ENCODE assay signal across 18 cellular contexts in genomic region chr1:12609469-12610003, GRCh38. TPM values are rescaled to one million over a fixed set of nuclear protein-coding genes. Genes with fewer than 3 reads are reported as not detected.
DNase-seq lines count a peak whose midpoint lies in the region; ATAC-seq, FAIRE-seq and TF ChIP-seq lines count a peak whose summit lies in the region.
"Had no signal": no experiment of that assay in that cellular context is flagged by ENCODE, and none has a peak within 500 bp of the region (broad histone marks: within the 10 kb centered on the region; RNA-seq: fewer than 3 reads in every experiment).

No MANE protein-coding gene starts in this region.

- peaks cover 11 to 51% of the 10 kb centered on the region in 2 experiments for H3K36me3 ChIP-seq in HepG2 (replicated peaks in 1 of 2; ENCODE audit: control insufficient read depth in 1 of 2, insufficient read depth in 2 of 2, low read length in 2 of 2)
- H3K36me3 ChIP-seq: WERI-Rb-1 had no signal

- H3K27ac ChIP-seq in HepG2 (ENCODE audit: extremely low read length, insufficient read depth, low read length), result peak overlapping the region; percentile 43
- H3K27ac ChIP-seq: coronary artery, WERI-Rb-1 had no signal

- TF ChIP-seq EP300 in HepG2 (IDR thresholded peaks at IDR 0.05; ENCODE audit: low read depth in 2 of 2, low read length in 2 of 2) (no peak), HepG2 (CRISPR knock-in tag; IDR thresholded peaks at IDR 0.05; ENCODE audit: borderline replicate concordance) (no peak)

- no peak overlapping the region for H3K4me3 ChIP-seq in HepG2 (replicated peaks in 1 of 3; ENCODE audit: insufficient read depth in 1 of 3, low read depth in 2 of 3, low read length in 3 of 3)
- H3K4me3 ChIP-seq: coronary artery had no signal

- intact Hi-C loops in HepG2 (cut with micrococcal nuclease; ENCODE audit: unreplicated experiment), result no loop called here

- H3K27me3 ChIP-seq in HepG2 (ENCODE audit: control insufficient read depth in 1 of 2, insufficient read depth in 2 of 2, low read length in 2 of 2), result no peaks in the 10 kb centered on the region

- ATAC-seq in T-cell (replicated peaks in 1 of 4), result no peak
- peak; percentile 12 for ATAC-seq in HepG2
- ATAC-seq in stimulated activated memory B cell treated with anti-CD40 and anti-IgM and Interleukin-4, amounts not matched to agents 10 μg/mL and 1 μg/mL and 100 μg/mL, for 72 hours, result peak; percentile 53
- no peak for ATAC-seq in GM18868 (IDR thresholded peaks at IDR 0.05; ENCODE audit: unreplicated experiment)

- no peak for TF ChIP-seq CTCF in HepG2 (CRISPR knock-in tag; IDR thresholded peaks at IDR 0.05)

- no peak overlapping the region for H3K9ac ChIP-seq in HepG2 (ENCODE audit: insufficient read depth, low read depth, low read length)

- DNase-seq in Caki2 (ENCODE audit: low read depth), result peak; percentile 47
- DNase-seq in T-cell, result no peak
- DNase-seq in HepG2 (ENCODE audit: low spot score), result no peak
- DNase-seq in activated CD8-positive, alpha-beta memory T cell treated with anti-CD3 and anti-CD28 coated beads, Interleukin-2, amount 50 U/mL, for 48 hours, result no peak
- DNase-seq in SHP77 treated with DMSO at 0.1 percent for 48 hours (lab: John Stamatoyannopoulos, UW), result no peak
- no peak for DNase-seq in GM19239 (ENCODE audit: insufficient read length, low spot score)
- DNase-seq: activated effector memory CD4-positive, alpha-beta T cell treated with anti-CD3 and anti-CD28 coated beads, Interleukin-2, amount 50 U/mL, for 16 hours; DND-41; glutamatergic neuron; mesenchymal stem cell; NCI-H1105; nucleus accumbens; WERI-Rb-1 had no signal

- peaks cover 63 to 82% (median 78%) of the 10 kb centered on the region in 3 donors for H3K4me1 Mint-ChIP-seq in T-cell
- peaks cover 8% of the 10 kb centered on the region for H3K4me1 Mint-ChIP-seq in stimulated activated memory B cell treated with anti-CD40 and anti-IgM and Interleukin-4, amounts not matched to agents 10 μg/mL and 1 μg/mL and 100 μg/mL, for 72 hours

- no peak for TF ChIP-seq RAD21 in HepG2 (CRISPR knock-in tag; IDR thresholded peaks at IDR 0.05)

- TF ChIP-seq POLR2A in HepG2 (IDR thresholded peaks at IDR 0.05; ENCODE audit: insufficient read depth in 1 of 2, low read depth in 2 of 2, low read length in 2 of 2), result peak in 1 of 2 experiments; percentile 72; a peak in 2 of 4 replicates

- no TSS peak for BruUV-seq in HepG2 (replicated peaks; lab: Mats Ljungman, UMichigan)

- peak overlapping the region; percentile 38 for H3K4me2 ChIP-seq in HepG2 (ENCODE audit: low read depth, low read length)

- peaks cover 70% of the 10 kb centered on the region for H3K79me2 ChIP-seq in HepG2 (ENCODE audit: insufficient read depth, low read length)

- peaks cover 0 to 3% (median 2%) of the 10 kb centered on the region in 3 donors for H3K9me3 Mint-ChIP-seq in T-cell
- H3K9me3 Mint-ChIP-seq in stimulated activated memory B cell treated with anti-CD40 and anti-IgM and Interleukin-4, amounts not matched to agents 10 μg/mL and 1 μg/mL and 100 μg/mL, for 72 hours, result peaks cover 8% of the 10 kb centered on the region

- peaks cover 94% of the 10 kb centered on the region for H3K4me1 ChIP-seq in HepG2 (ENCODE audit: insufficient read depth, low read length)

- in situ Hi-C loops in Caki2 (cut with HindIII; ENCODE audit: low pct_unique_long_range_greater_than_20kb, low sequenced_read_pairs) (no loop called here), HepG2 (cut with HindIII; ENCODE audit: extremely low pct_ligation_motif_present, low pct_unique_long_range_greater_than_20kb) (no loop called here)

- peaks cover 76% of the 10 kb centered on the region for H4K20me1 ChIP-seq in HepG2 (ENCODE audit: insufficient read depth, low read length)

- FAIRE-seq in HepG2 (lab: Jason Lieb, UNC) (no peak), GM19239 (lab: Jason Lieb, UNC) (no peak)
- FAIRE-seq: astrocyte had no signal

- POLR2A ChIA-PET in T-cell (lab: Charles Lee) (no interaction called here), HepG2 (lab: Yijun Ruan, JAX) (interaction anchor here (1.5 to 17.4 kb wide), 2 partner anchors 8 to 80 kb away, joined by 4 to 357 read pairs; partner anchors contain the start of gene DHRS3)

- no peak overlapping the region for H3K4me3 Mint-ChIP-seq in T-cell
- H3K4me3 Mint-ChIP-seq in stimulated activated memory B cell treated with anti-CD40 and anti-IgM and Interleukin-4, amounts not matched to agents 10 μg/mL and 1 μg/mL and 100 μg/mL, for 72 hours, result no peak overlapping the region

- no peaks in the 10 kb centered on the region for H3K27me3 Mint-ChIP-seq in T-cell
- peaks cover 41% of the 10 kb centered on the region for H3K27me3 Mint-ChIP-seq in stimulated activated memory B cell treated with anti-CD40 and anti-IgM and Interleukin-4, amounts not matched to agents 10 μg/mL and 1 μg/mL and 100 μg/mL, for 72 hours

- CTCF ChIA-PET in T-cell (lab: Charles Lee), result no interaction called here
- CTCF ChIA-PET in HepG2 (lab: Yijun Ruan, JAX; ENCODE audit: low intra/inter-chr PET ratio, low total read pairs), result no interaction called here

- H3K36me3 Mint-ChIP-seq in T-cell, result peaks cover 57% of the 10 kb centered on the region
- peaks cover 55% of the 10 kb centered on the region for H3K36me3 Mint-ChIP-seq in stimulated activated memory B cell treated with anti-CD40 and anti-IgM and Interleukin-4, amounts not matched to agents 10 μg/mL and 1 μg/mL and 100 μg/mL, for 72 hours

- peak overlapping the region; percentile 81 to 88 for H3K27ac Mint-ChIP-seq in T-cell
- no peak overlapping the region for H3K27ac Mint-ChIP-seq in stimulated activated memory B cell treated with anti-CD40 and anti-IgM and Interleukin-4, amounts not matched to agents 10 μg/mL and 1 μg/mL and 100 μg/mL, for 72 hours

- no peak overlapping the region for H2AFZ ChIP-seq in HepG2 (ENCODE audit: low read length)

- no peaks in the 10 kb centered on the region for H3K9me3 ChIP-seq in HepG2 (ENCODE audit: low read length)

- WGBS in HepG2 (ENCODE audit: low lambda C conversion rate), result 78% methylated on average over 5 of the region's 5 CpGs

TF ChIP-seq in HepG2, 621 proteins besides CTCF, POLR2A, EP300 and RAD21 (continues in another document):
- peak; percentile 87 for TF ChIP-seq AGO1 (IDR thresholded peaks at IDR 0.05; ENCODE audit: low read depth, low read length, poor library complexity, severe bottlenecking)
- TF ChIP-seq ZNF816 (CRISPR knock-in tag; IDR thresholded peaks at IDR 0.05; ENCODE audit: borderline replicate concordance), result 0 out of 2 replicates have a peak, but pooled peaks have one; percentile 44
- TF ChIP-seq RBM22 (optimal IDR thresholded peaks at IDR 0.05; ENCODE audit: low read length), result peak; percentile 92

RNA-seq across cellular contexts. Expression of gene DHRS3, which starts 8.5 kb away (rescaled TPM):
- total RNA-seq in Caki2 (2014; rRNA removed; shearing (Covaris generic); ENCODE audit: low replicate concordance), result 489 and 550 TPM in 2 replicates
- 100 to 1,000 TPM in 1 of 5 donors, 10 to 100 TPM in 4; 56.4 to 107 (median 90.8) TPM for total RNA-seq in T-cell
- total RNA-seq in HepG2 (2016; rRNA removed; fragmentation: Illumina TruSeq; extraction: Trizol), result 30.5 and 48.5 TPM in 2 replicates
- 25.5 and 27.3 TPM in 2 replicates for total RNA-seq in HepG2 (2016; cell fraction: cytosol; rRNA removed; fragmentation: Illumina TruSeq; extraction: Trizol; ENCODE audit: low read depth)
- total RNA-seq in HepG2 (2016; cell fraction: insoluble cytoplasmic fraction; rRNA removed; fragmentation: Illumina TruSeq; extraction: Trizol), result 26.6 and 52.7 TPM in 2 replicates
- 29.7 and 30.7 TPM in 2 replicates for total RNA-seq in HepG2 (2016; cell fraction: membrane; rRNA removed; fragmentation: Illumina TruSeq; extraction: Trizol)
- 41.7 and 48.7 TPM in 2 replicates for total RNA-seq in HepG2 (2016; cell fraction: nucleus; rRNA removed; fragmentation: Illumina TruSeq; extraction: Trizol)
- 90.5 and 107 TPM in 2 replicates for polyA plus RNA-seq in HepG2 (2011; rRNA removed)
- polyA plus RNA-seq in HepG2 (2011; cell fraction: cytosol; rRNA removed), result 85.8 and 93.3 TPM in 2 replicates
- polyA plus RNA-seq in HepG2 (2011; cell fraction: nucleus; rRNA removed), result 96.4 and 100 TPM in 2 replicates
- polyA plus RNA-seq in HepG2 (2012), result 60.3 and 66.6 TPM in 2 replicates
- polyA plus RNA-seq in HepG2 (2016; cell fraction: cytosol; fragmentation: Illumina TruSeq; extraction: Trizol; ENCODE audit: low read depth), result 7.8 TPM in 2 replicates
- polyA plus RNA-seq in HepG2 (2016; cell fraction: insoluble cytoplasmic fraction; fragmentation: Illumina TruSeq; extraction: Trizol; ENCODE audit: low read depth), result 18.9 and 21.8 TPM in 2 replicates
- 13.0 and 14.3 TPM in 2 replicates for polyA plus RNA-seq in HepG2 (2016; cell fraction: membrane; fragmentation: Illumina TruSeq; extraction: Trizol; ENCODE audit: low read depth)
- 64.9 and 66.2 TPM in 2 replicates for polyA plus RNA-seq in HepG2 (2016; cell fraction: nucleus; fragmentation: Illumina TruSeq; extraction: Trizol; ENCODE audit: insufficient read depth, low read depth)
- polyA minus RNA-seq in HepG2 (2011; rRNA and poly(A)+ RNA removed; ENCODE audit: low replicate concordance), result 17.4 and 446 TPM in 2 replicates
- polyA minus RNA-seq in HepG2 (2011; cell fraction: cytosol; rRNA and poly(A)+ RNA removed), result 107 and 116 TPM in 2 replicates
- polyA minus RNA-seq in HepG2 (2011; cell fraction: nucleus; rRNA and poly(A)+ RNA removed), result 65.1 and 73.6 TPM in 2 replicates

RNA-seq across cellular contexts. Expression of gene AADACL4, which starts 34.3 kb away (rescaled TPM):
- not detected in 2 replicates for total RNA-seq in Caki2 (2014; rRNA removed; shearing (Covaris generic); ENCODE audit: low replicate concordance)
- not detected for total RNA-seq in T-cell
- total RNA-seq in HepG2 (2016; rRNA removed; fragmentation: Illumina TruSeq; extraction: Trizol), result not detected in 2 replicates
- not detected in 2 replicates for total RNA-seq in HepG2 (2016; cell fraction: cytosol; rRNA removed; fragmentation: Illumina TruSeq; extraction: Trizol; ENCODE audit: low read depth)
- total RNA-seq in HepG2 (2016; cell fraction: insoluble cytoplasmic fraction; rRNA removed; fragmentation: Illumina TruSeq; extraction: Trizol), result not detected in 2 replicates
- not detected in 2 replicates for total RNA-seq in HepG2 (2016; cell fraction: membrane; rRNA removed; fragmentation: Illumina TruSeq; extraction: Trizol)
- not detected in 2 replicates for total RNA-seq in HepG2 (2016; cell fraction: nucleus; rRNA removed; fragmentation: Illumina TruSeq; extraction: Trizol)
- polyA plus RNA-seq in HepG2 (2011; rRNA removed), result not detected in 2 replicates
- polyA plus RNA-seq in HepG2 (2011; cell fraction: cytosol; rRNA removed), result not detected in 2 replicates
- not detected in 2 replicates for polyA plus RNA-seq in HepG2 (2011; cell fraction: nucleus; rRNA removed)
- polyA plus RNA-seq in HepG2 (2012), result not detected in 2 replicates
- not detected in 2 replicates for polyA plus RNA-seq in HepG2 (2016; cell fraction: cytosol; fragmentation: Illumina TruSeq; extraction: Trizol; ENCODE audit: low read depth)
- polyA plus RNA-seq in HepG2 (2016; cell fraction: insoluble cytoplasmic fraction; fragmentation: Illumina TruSeq; extraction: Trizol; ENCODE audit: low read depth), result not detected in 2 replicates
- polyA plus RNA-seq in HepG2 (2016; cell fraction: membrane; fragmentation: Illumina TruSeq; extraction: Trizol; ENCODE audit: low read depth), result not detected in 2 replicates
- polyA plus RNA-seq in HepG2 (2016; cell fraction: nucleus; fragmentation: Illumina TruSeq; extraction: Trizol; ENCODE audit: insufficient read depth, low read depth), result not detected in 2 replicates
- polyA minus RNA-seq in HepG2 (2011; rRNA and poly(A)+ RNA removed; ENCODE audit: low replicate concordance), result not detected in 2 replicates
- polyA minus RNA-seq in HepG2 (2011; cell fraction: cytosol; rRNA and poly(A)+ RNA removed), result not detected in 2 replicates
- polyA minus RNA-seq in HepG2 (2011; cell fraction: nucleus; rRNA and poly(A)+ RNA removed), result not detected in 2 replicates
- total RNA-seq: astrocyte, RPMI7951 had no signal

Comparison
In these comparisons a context has a peak if more than half of its experiments do, and no peak if none do; other contexts are left out.
1. ATAC-seq: peak in HepG2 (single experiment) and stimulated activated memory B cell treated with anti-CD40 and anti-IgM and Interleukin-4, amounts not matched to agents 10 μg/mL and 1 μg/mL and 100 μg/mL, for 72 hours (single experiment); none in T-cell (0 of 4) and GM18868 (single experiment).